ENCODE assay signal across 8 cellular contexts in the genomic region with DNA sequence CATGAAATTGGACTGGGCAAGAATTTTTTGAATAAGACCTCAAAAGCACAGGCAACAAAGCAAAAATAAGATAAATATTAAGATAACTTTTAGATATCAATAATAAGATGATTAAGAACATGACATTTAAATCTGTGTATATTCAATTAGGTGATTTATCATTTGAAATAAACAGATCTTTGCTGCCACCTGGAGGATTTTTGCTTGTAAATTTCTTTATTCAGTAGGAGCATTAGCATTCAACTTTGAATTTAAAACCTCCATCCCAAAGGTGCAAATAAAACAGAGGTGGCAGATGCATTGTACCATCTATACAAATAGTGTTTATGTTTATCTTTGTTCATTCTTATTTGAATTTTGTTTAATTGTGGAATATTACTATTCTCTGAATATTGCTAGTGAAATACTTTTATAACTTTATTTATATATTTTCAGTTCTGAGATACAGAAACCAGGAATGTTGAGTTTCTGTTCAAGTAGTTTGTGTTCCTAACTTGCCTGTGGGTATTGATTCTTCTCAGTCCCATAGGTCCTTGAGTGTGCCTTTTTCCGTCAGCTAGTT. TPM values are rescaled to one million over a fixed set of nuclear protein-coding genes. Genes with fewer than 3 reads are reported as not detected.
A peak's percentile ranks its signal among the peaks of the same experiment; 100 is the strongest.
DNase-seq lines count a peak whose midpoint lies in the region; ATAC-seq, FAIRE-seq and TF ChIP-seq lines count a peak whose summit lies in the region.

No MANE protein-coding gene starts in this region.

- peak; percentile 18 for FAIRE-seq in GM19239 (lab: Jason Lieb, UNC)

- TF ChIP-seq EP300 in stomach (IDR thresholded peaks at IDR 0.05), result no peak

- TF ChIP-seq POLR2A in stomach (IDR thresholded peaks at IDR 0.05), result no peak

- POLR2A ChIA-PET in CD4-positive, alpha-beta T cell (lab: Charles Lee), result no interaction called here

- H3K36me3 Mint-ChIP-seq in CD4-positive, alpha-beta T cell (ENCODE audit: low read depth), result peaks cover 47% of the 10 kb centered on the region

- no peaks in the 10 kb centered on the region for H3K9me3 Mint-ChIP-seq in CD4-positive, alpha-beta T cell

- no peak overlapping the region for H3K27ac Mint-ChIP-seq in CD4-positive, alpha-beta T cell

- H3K4me1 ChIP-seq in stomach, result peaks cover 0 to 9% (median 0%) of the 10 kb centered on the region in 4 donors

- H3K9me3 ChIP-seq in CD4-positive, alpha-beta T cell (ENCODE audit: control insufficient read depth, low read length), result no peaks in the 10 kb centered on the region
- H3K9me3 ChIP-seq in stomach, result no peaks in the 10 kb centered on the region

- peak in 3 of 10 experiments; percentile 4 to 5 (median 5) for DNase-seq in CD4-positive, alpha-beta T cell
- DNase-seq in GM19239 (ENCODE audit: insufficient read length, low spot score) (no peak), NCI-H526 treated with DMSO at 0.1 percent for 48 hours (lab: John Stamatoyannopoulos, UW) (peak; percentile 71), cardiac fibroblast (ENCODE audit: low read depth in 2 of 2) (peak; percentile 72 to 82), lung microvascular endothelial cell (ENCODE audit: low read depth in 2 of 2) (peak; percentile 62 to 77), GM19240 (ENCODE audit: insufficient read length, low spot score) (no peak), stomach (no peak)

- H3K4me1 Mint-ChIP-seq in CD4-positive, alpha-beta T cell (ENCODE audit: low read depth), result no peaks in the 10 kb centered on the region

- ATAC-seq in CD4-positive, alpha-beta T cell (ENCODE audit: poor library complexity), result peak; percentile 60
- no peak for ATAC-seq in GM18870 (IDR thresholded peaks at IDR 0.05; ENCODE audit: unreplicated experiment)

- H3K27me3 Mint-ChIP-seq in CD4-positive, alpha-beta T cell, result no peaks in the 10 kb centered on the region

- H3K36me3 ChIP-seq in stomach, result peaks cover 0 to 42% (median 39%) of the 10 kb centered on the region in 4 donors

- no peak overlapping the region for H3K4me3 ChIP-seq in cardiac fibroblast (replicated peaks in 1 of 2; ENCODE audit: low read depth in 2 of 2, low read length in 2 of 2)
- no peak overlapping the region for H3K4me3 ChIP-seq in stomach

- H3K4me3 Mint-ChIP-seq in CD4-positive, alpha-beta T cell, result no peak overlapping the region

- H3K27me3 ChIP-seq in CD4-positive, alpha-beta T cell (ENCODE audit: control insufficient read depth, insufficient read depth, low read length), result no peaks in the 10 kb centered on the region
- H3K27me3 ChIP-seq in stomach, result no peaks in the 10 kb centered on the region

- H3K27ac ChIP-seq in CD4-positive, alpha-beta T cell (ENCODE audit: low read depth, low read length), result no peak overlapping the region
- no peak overlapping the region for H3K27ac ChIP-seq in stomach

- intact Hi-C loops in CD4-positive, alpha-beta T cell (cut with DNase I, micrococcal nuclease), result loop anchor here (2.0 to 10.0 kb wide), 6 partner anchors 59 to 706 kb away; a partner anchor contains a TSS
- intact Hi-C loops in stomach (cut with DNase I; ENCODE audit: low total_unique reads), result no loop called here

- CTCF ChIA-PET in CD4-positive, alpha-beta T cell (lab: Charles Lee), result interaction anchor here (0.9 kb wide), 1 partner anchor 60 kb away, joined by 3 read pairs; no protein-coding TSS in a partner anchor

- TF ChIP-seq CTCF in CD4-positive, alpha-beta T cell (IDR thresholded peaks at IDR 0.05), result peak; percentile 62
- TF ChIP-seq CTCF in cardiac fibroblast (IDR thresholded peaks at IDR 0.05; ENCODE audit: low read depth, low read length), result peak; percentile 36
- TF ChIP-seq CTCF in stomach (IDR thresholded peaks at IDR 0.05), result peak in 3 of 7 experiments; percentile 30 to 43 (median 39)

- 95 to 98% (median 96%) methylated on average over 1 of the region's 1 CpG for whole genome bisulfite sequencing in stomach, 5 donors

RNA-seq across cellular contexts. Expression of a gene that starts 20.9 kb away (rescaled TPM):
- total RNA-seq in CD4-positive, alpha-beta T cell, result 10 to 100 TPM; 13.8 to 16.0 TPM
- 12.0 and 13.9 TPM in 2 replicates for total RNA-seq in lung microvascular endothelial cell
- total RNA-seq in stomach, result 10 to 100 TPM in 3 of 5 donors, 1 to 10 TPM in 2; 7.7 to 42.4 (median 10.3) TPM
- 10 to 100 TPM in 1 of 3 donors, 1 to 10 TPM in 2; 6.5 to 11.2 (median 7.2) TPM for polyA plus RNA-seq in stomach

Comparison
In these comparisons a context has a peak if more than half of its experiments do, and no peak if none do; other contexts are left out.
1. DNase-seq: peak in NCI-H526 treated with DMSO at 0.1 percent for 48 hours (single experiment), cardiac fibroblast (2 of 2) and lung microvascular endothelial cell (2 of 2); none in GM19239 (single experiment), GM19240 (single experiment) and stomach (single experiment).